In the genomic region with DNA sequence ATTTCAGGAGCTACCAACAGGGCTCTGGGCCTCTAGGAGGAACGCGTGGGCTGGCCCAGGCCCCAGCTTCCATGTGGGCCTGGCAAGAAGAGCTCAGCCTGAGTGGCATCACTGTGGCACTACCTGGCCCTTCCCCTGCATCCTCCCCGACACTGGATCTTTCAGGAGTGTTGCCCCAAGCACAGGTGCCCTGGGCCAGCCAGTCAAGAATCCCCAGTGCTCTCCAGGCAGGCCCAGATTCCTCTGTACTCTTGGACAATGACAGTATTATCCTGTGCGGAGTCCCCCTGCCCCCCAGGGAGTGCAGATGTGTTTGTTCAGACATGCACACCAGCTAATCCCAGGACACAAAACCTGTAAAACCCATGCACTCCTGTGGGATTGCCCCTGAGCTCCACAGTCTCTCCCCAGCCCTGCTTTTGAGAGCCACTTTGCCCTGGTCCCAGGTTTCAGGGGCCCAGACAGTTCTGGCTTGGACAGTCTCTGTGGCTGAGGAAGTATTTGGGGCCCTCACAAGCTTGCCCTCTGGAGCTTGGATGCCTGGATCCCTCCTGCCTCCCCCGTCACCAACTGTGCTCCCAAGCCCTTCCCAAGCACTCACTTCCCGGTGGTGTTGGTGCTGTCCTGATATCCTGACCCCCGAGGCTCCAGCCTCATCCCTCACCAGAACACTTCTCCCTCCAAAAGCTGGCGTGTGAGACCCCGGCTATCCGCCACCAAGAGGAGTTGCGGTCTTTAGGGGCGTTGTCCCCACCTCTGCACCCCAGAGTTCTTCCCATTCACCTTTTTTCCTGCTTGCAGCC, we compare ENCODE assay signal across 26 cellular contexts. TPM values are rescaled to one million over a fixed set of nuclear protein-coding genes. Genes with fewer than 3 reads are reported as not detected.
DNase-seq lines count a peak whose midpoint lies in the region; ATAC-seq and TF ChIP-seq lines count a peak whose summit lies in the region.
"Had no signal": no experiment of that assay in that cellular context is flagged by ENCODE, and none has a peak within 500 bp of the region (broad histone marks: within the 10 kb centered on the region; RNA-seq: fewer than 3 reads in every experiment).

No MANE protein-coding gene starts in this region.

- 30% methylated on average over 10 of the region's 12 CpGs for WGBS in mammary epithelial cell (ENCODE audit: low coverage, missing lambda C conversion rate)

- TF ChIP-seq CTCF in mammary epithelial cell (conservative IDR thresholded peaks at IDR 0.05 in 1 of 2, IDR thresholded peaks at IDR 0.05 in 1 of 2; ENCODE audit: extremely low read depth in 1 of 2, insufficient read depth in 1 of 2, low read depth in 1 of 2, low read length in 2 of 2) = no peak
- TF ChIP-seq CTCF in MCF 10A (IDR thresholded peaks at IDR 0.05; ENCODE audit: unreplicated experiment) = no peak
- TF ChIP-seq CTCF in neural crest cell (conservative IDR thresholded peaks at IDR 0.05) = no peak
- TF ChIP-seq CTCF in upper lobe of right lung (IDR thresholded peaks at IDR 0.05) = no peak
- TF ChIP-seq CTCF in gastrocnemius medialis (IDR thresholded peaks at IDR 0.05 in 4 of 5, conservative IDR thresholded peaks at IDR 0.05 in 1 of 5) = no peak

- CTCF ChIA-PET in mammary epithelial cell (lab: Charles Lee; ENCODE audit: low non-redundant PET) = no interaction called here
- CTCF ChIA-PET in MCF 10A (lab: Yijun Ruan, JAX) = interaction anchor here (1.5 to 1.8 kb wide), 3 partner anchors 12 to 205 kb away, joined by 4 to 10 read pairs (median 4); no protein-coding TSS in a partner anchor

- H3K27me3 ChIP-seq in mammary epithelial cell (ENCODE audit: insufficient read depth, low read length) (no peaks in the 10 kb centered on the region), upper lobe of right lung (no peaks in the 10 kb centered on the region), gastrocnemius medialis (no peaks in the 10 kb centered on the region)

- BruUV-seq in mammary epithelial cell (replicated peaks; lab: Mats Ljungman, UMichigan) (no TSS peak), MCF 10A (replicated peaks; lab: Mats Ljungman, UMichigan) (no TSS peak)

- DNase-seq in mammary epithelial cell (peak; percentile 44), MCF 10A (ENCODE audit: unreplicated experiment) (no peak), cerebellar cortex (ENCODE audit: low spot score) (peak; percentile 54), neural crest cell (ENCODE audit: low read depth, low spot score) (no peak), upper lobe of right lung (peak; percentile 56), gastrocnemius medialis (no peak), SIG-M5 (lab: John Stamatoyannopoulos, UW) (no peak)
- DNase-seq: Calu3, GDM1, HFFc6, KBM-7, NCI-H1092, NCI-H1436, NCI-H187 treated with DMSO at 0.1 percent for 48 hours, NCI-H2107, NCI-H2227 treated with DMSO at 0.1 percent for 48 hours, NCI-H510A treated with DMSO at 0.1 percent for 48 hours, PC-3, SHP77 had no signal

- dilution Hi-C loops in mammary epithelial cell (cut with HindIII; ENCODE audit: low sequenced_read_pairs) = loop anchor here (5.0 kb wide), 1 partner anchor 53 kb away; no protein-coding TSS in a partner anchor

- H3K27me3 Mint-ChIP-seq in MCF 10A (ENCODE audit: insufficient read depth, unreplicated experiment) (peaks cover 10% of the 10 kb centered on the region), neural crest cell (ENCODE audit: low read depth) (no peaks in the 10 kb centered on the region)
- H3K27me3 Mint-ChIP-seq: CD8-positive, alpha-beta memory T cell had no signal

- H3K4me3 Mint-ChIP-seq in MCF 10A (ENCODE audit: unreplicated experiment) = no peak overlapping the region
- no peak overlapping the region for H3K4me3 Mint-ChIP-seq in neural crest cell
- H3K4me3 Mint-ChIP-seq: CD8-positive, alpha-beta memory T cell; HFFc6 had no signal

- no peak overlapping the region for H3K4me3 ChIP-seq in mammary epithelial cell (replicated peaks in 1 of 3; ENCODE audit: insufficient read depth in 1 of 3, low read depth in 2 of 3, low read length in 3 of 3)
- H3K4me3 ChIP-seq in upper lobe of right lung = no peak overlapping the region
- no peak overlapping the region for H3K4me3 ChIP-seq in gastrocnemius medialis

- no peak overlapping the region for H3K9ac ChIP-seq in mammary epithelial cell (ENCODE audit: insufficient read depth, low read length)

- H3K4me2 ChIP-seq in mammary epithelial cell (ENCODE audit: insufficient read depth, low read depth, low read length) = no peak overlapping the region

- POLR2A ChIA-PET in MCF 10A (lab: Yijun Ruan, JAX) = interaction anchor here (0.6 kb wide), 1 partner anchor 212 kb away, joined by 3 read pairs; no protein-coding TSS in a partner anchor

- H3K9me3 Mint-ChIP-seq in MCF 10A (ENCODE audit: unreplicated experiment) (no peaks in the 10 kb centered on the region), neural crest cell (no peaks in the 10 kb centered on the region)
- H3K9me3 Mint-ChIP-seq: CD8-positive, alpha-beta memory T cell; HFFc6 had no signal

- no peak overlapping the region for H2AFZ ChIP-seq in mammary epithelial cell (ENCODE audit: low read depth, low read length)

- H3K9me3 ChIP-seq in mammary epithelial cell (replicated peaks; ENCODE audit: insufficient read depth, low read length) (no peaks in the 10 kb centered on the region), upper lobe of right lung (no peaks in the 10 kb centered on the region), gastrocnemius medialis (no peaks in the 10 kb centered on the region)

- ATAC-seq in upper lobe of right lung (no peak), gastrocnemius medialis (no peak), HG03565 (IDR thresholded peaks at IDR 0.05; ENCODE audit: unreplicated experiment) (no peak)
- ATAC-seq: PC-3, SK-N-SH treated with all-trans-retinoic acid at 6 μM for 48 hours had no signal

- TF ChIP-seq POLR2A in gastrocnemius medialis (IDR thresholded peaks at IDR 0.05) = no peak

- H3K36me3 Mint-ChIP-seq in MCF 10A (ENCODE audit: insufficient read depth, unreplicated experiment) (no peaks in the 10 kb centered on the region), neural crest cell (ENCODE audit: low read depth) (peaks cover 6% of the 10 kb centered on the region)
- H3K36me3 Mint-ChIP-seq: CD8-positive, alpha-beta memory T cell had no signal

- H3K27ac Mint-ChIP-seq in MCF 10A (ENCODE audit: low read depth, unreplicated experiment) = no peak overlapping the region
- peak overlapping the region; percentile 57 for H3K27ac Mint-ChIP-seq in neural crest cell (ENCODE audit: unreplicated experiment)
- H3K27ac Mint-ChIP-seq: HFFc6 had no signal

- H3K36me3 ChIP-seq in mammary epithelial cell (ENCODE audit: insufficient read depth, low read length) (no peaks in the 10 kb centered on the region), upper lobe of right lung (no peaks in the 10 kb centered on the region), gastrocnemius medialis (no peaks in the 10 kb centered on the region)

- H3K27ac ChIP-seq in mammary epithelial cell (ENCODE audit: insufficient read depth, low read depth, low read length) (no peak overlapping the region), upper lobe of right lung (no peak overlapping the region), gastrocnemius medialis (no peak overlapping the region)
- H3K27ac ChIP-seq: C4-2B had no signal

- H4K20me1 ChIP-seq in mammary epithelial cell (ENCODE audit: insufficient read depth, low read length) = no peaks in the 10 kb centered on the region

- intact Hi-C loops in mammary epithelial cell (cut with micrococcal nuclease) (no loop called here), MCF 10A (cut with micrococcal nuclease) (no loop called here), upper lobe of right lung (cut with DNase I) (no loop called here), gastrocnemius medialis (cut with DNase I; ENCODE audit: low total_unique reads) (no loop called here)

- in situ Hi-C loops in mammary epithelial cell (cut with MboI; ENCODE audit: low sequenced_read_pairs in 2 of 2) (no loop called here), gastrocnemius medialis (cut with MboI; ENCODE audit: low sequenced_read_pairs in 4 of 4) (no loop called here)

- H3K4me1 ChIP-seq in mammary epithelial cell (ENCODE audit: insufficient read depth, low read length) (peaks cover 4% of the 10 kb centered on the region), upper lobe of right lung (no peaks in the 10 kb centered on the region), gastrocnemius medialis (no peaks in the 10 kb centered on the region)

- H3K79me2 ChIP-seq in mammary epithelial cell (ENCODE audit: insufficient read depth, low read length) = no peaks in the 10 kb centered on the region

- H3K4me1 Mint-ChIP-seq in MCF 10A (ENCODE audit: insufficient read depth, unreplicated experiment) (no peaks in the 10 kb centered on the region), neural crest cell (peaks cover 15% of the 10 kb centered on the region)
- H3K4me1 Mint-ChIP-seq: CD8-positive, alpha-beta memory T cell had no signal

RNA-seq across cellular contexts. Expression of a gene that starts 39.9 kb away (rescaled TPM):
- total RNA-seq in mammary epithelial cell = not detected
- not detected for polyA plus RNA-seq in mammary epithelial cell
- not detected for polyA minus RNA-seq in mammary epithelial cell
- not detected in 2 replicates for total RNA-seq in MCF 10A (2022)
- 10.2 and 10.9 TPM in 2 replicates for total RNA-seq in neural crest cell
- not detected for total RNA-seq in upper lobe of right lung
- under 1 TPM; 0.03 to 0.53 (median 0.15) TPM for total RNA-seq in gastrocnemius medialis
- total RNA-seq: CD8-positive, alpha-beta memory T cell; HFFc6; HT-29; PC-3; RPMI7951 had no signal
- polyA plus RNA-seq: CD8-positive, alpha-beta memory T cell had no signal

RNA-seq across cellular contexts. Expression of a gene that starts 55.1 kb away (rescaled TPM):
- total RNA-seq in mammary epithelial cell = not detected
- not detected for polyA plus RNA-seq in mammary epithelial cell
- not detected for polyA minus RNA-seq in mammary epithelial cell
- total RNA-seq in MCF 10A (2022) = not detected in 2 replicates
- not detected in 2 replicates for total RNA-seq in neural crest cell
- not detected for total RNA-seq in upper lobe of right lung
- 10 to 100 TPM in 2 of 4 donors, 1 to 10 TPM in 2; 3.5 to 20.6 (median 10.4) TPM for total RNA-seq in gastrocnemius medialis
- total RNA-seq: Calu3; CD8-positive, alpha-beta memory T cell; Daoy; HFFc6; HT-29; PC-3 had no signal
- polyA plus RNA-seq: CD8-positive, alpha-beta memory T cell had no signal

Comparison
In these comparisons a context has a peak if more than half of its experiments do, and no peak if none do; other contexts are left out.
1. DNase-seq: peak in mammary epithelial cell (single experiment), cerebellar cortex (single experiment) and upper lobe of right lung (single experiment); none in MCF 10A (single experiment), neural crest cell (single experiment), gastrocnemius medialis (0 of 2) and SIG-M5 (single experiment).